In the genomic region with DNA sequence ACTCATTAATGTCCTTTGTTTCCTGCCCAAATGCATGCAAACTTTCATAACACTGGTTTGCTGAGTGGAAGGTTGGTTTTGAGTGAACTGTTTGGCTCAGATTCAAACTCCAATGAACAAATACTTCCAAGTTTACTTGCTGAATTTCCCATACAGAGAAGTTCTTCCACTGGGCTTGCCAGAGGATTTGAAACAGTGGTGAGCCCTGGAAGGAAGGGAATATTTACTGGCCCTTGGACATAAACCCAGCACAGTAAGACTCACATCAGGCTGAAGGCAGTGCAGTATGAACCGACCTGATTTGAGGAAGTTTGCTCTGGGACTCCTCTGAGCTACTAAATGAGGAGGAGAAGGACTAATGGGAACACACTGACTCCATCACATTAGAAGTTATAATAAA, we compare ENCODE assay signal across 9 cellular contexts. TPM values are rescaled to one million over a fixed set of nuclear protein-coding genes. Genes with fewer than 3 reads are reported as not detected.
DNase-seq lines count a peak whose midpoint lies in the region; ATAC-seq and TF ChIP-seq lines count a peak whose summit lies in the region.
"Had no signal": no experiment of that assay in that cellular context is flagged by ENCODE, and none has a peak within 500 bp of the region (broad histone marks: within the 10 kb centered on the region; RNA-seq: fewer than 3 reads in every experiment).

No MANE protein-coding gene starts in this region.

- DNase-seq in Right ventricle myocardium inferior (ENCODE audit: missing footprints): no peak
- DNase-seq in cardiac septum (ENCODE audit: low spot score): no peak
- DNase-seq in fibroblast of mammary gland (ENCODE audit: low read depth): peak; percentile 94
- DNase-seq in naive thymus-derived CD8-positive, alpha-beta T cell: no peak
- no peak for DNase-seq in aorta
- no peak for DNase-seq in stimulated activated naive CD4-positive, alpha-beta T cell (lab: John Stamatoyannopoulos, UW)
- no peak for DNase-seq in stimulated activated CD4-positive, alpha-beta T cell treated with anti-CD3 and anti-CD28 coated beads, Interleukin-12 subunit alpha, Interleukin-12 subunit beta, amount 100 ng/mL, for 4 hours
- DNase-seq in activated naive CD4-positive, alpha-beta T cell treated with anti-CD3 and anti-CD28 coated beads, Interleukin-2, amount 10 ng/mL, durations not matched to agents 7 days and 5 days: no peak
- DNase-seq: NCI-H524 had no signal

- no peaks in the 10 kb centered on the region for H3K36me3 ChIP-seq in aorta (ENCODE audit: control insufficient read depth in 1 of 2, insufficient read depth in 2 of 2, low read length in 1 of 2)

- 0 to 3% methylated on average over 1 of the region's 1 CpG for WGBS in aorta, 2 donors

- intact Hi-C loops in Right ventricle myocardium inferior (cut with DNase I) (loop anchor here (5.0 to 10.0 kb wide), 2 partner anchors 50 to 347 kb away; a partner anchor contains a TSS), cardiac septum (cut with DNase I) (loop anchor here (5.0 kb wide), 3 partner anchors 35 to 80 kb away; no protein-coding TSS in a partner anchor), aorta (cut with DNase I) (loop anchor here (5.0 kb wide), 2 partner anchors 40 to 120 kb away; a partner anchor contains a TSS)

- H3K4me1 ChIP-seq in aorta (ENCODE audit: control insufficient read depth in 1 of 2, insufficient read depth in 2 of 2, low read length in 2 of 2): peaks cover 5 to 6% of the 10 kb centered on the region in 2 donors

- POLR2A ChIA-PET in naive thymus-derived CD8-positive, alpha-beta T cell (lab: Charles Lee): interaction anchor here (0.6 kb wide), 1 partner anchor 298 kb away, joined by 3 read pairs; no protein-coding TSS in a partner anchor

- H3K4me3 ChIP-seq in fibroblast of mammary gland (ENCODE audit: control insufficient read depth, low read depth, low read length) (no peak overlapping the region), aorta (ENCODE audit: low read length in 2 of 2) (no peak overlapping the region)

- no peaks in the 10 kb centered on the region for H3K9me3 Mint-ChIP-seq in naive thymus-derived CD8-positive, alpha-beta T cell
- no peaks in the 10 kb centered on the region for H3K9me3 Mint-ChIP-seq in activated naive CD4-positive, alpha-beta T cell treated with anti-CD3 and anti-CD28 coated beads, Interleukin-2, amount 10 ng/mL, durations not matched to agents 7 days and 5 days

- H3K27ac ChIP-seq in aorta (ENCODE audit: low read depth in 1 of 2, low read length in 2 of 2): peak overlapping the region; percentile 64 to 100

- ATAC-seq in Right ventricle myocardium inferior (peak; percentile 18), aorta (ENCODE audit: low FRiP score) (peak; percentile 54)
- ATAC-seq in naive thymus-derived CD8-positive, alpha-beta T cell: no peak

- peak overlapping the region in 7 of 10 donors; percentile 5 to 71 (median 26) for H3K27ac Mint-ChIP-seq in naive thymus-derived CD8-positive, alpha-beta T cell
- H3K27ac Mint-ChIP-seq in activated naive CD4-positive, alpha-beta T cell treated with anti-CD3 and anti-CD28 coated beads, Interleukin-2, amount 10 ng/mL, durations not matched to agents 7 days and 5 days: no peak overlapping the region

- H3K9me3 ChIP-seq in aorta (ENCODE audit: control insufficient read depth, low read length): no peaks in the 10 kb centered on the region

- H3K4me1 Mint-ChIP-seq in naive thymus-derived CD8-positive, alpha-beta T cell: peaks cover 23 to 70% (median 65%) of the 10 kb centered on the region in 4 donors
- peaks cover 56% of the 10 kb centered on the region for H3K4me1 Mint-ChIP-seq in activated naive CD4-positive, alpha-beta T cell treated with anti-CD3 and anti-CD28 coated beads, Interleukin-2, amount 10 ng/mL, durations not matched to agents 7 days and 5 days

- no peak overlapping the region for H3K4me3 Mint-ChIP-seq in naive thymus-derived CD8-positive, alpha-beta T cell
- H3K4me3 Mint-ChIP-seq in activated naive CD4-positive, alpha-beta T cell treated with anti-CD3 and anti-CD28 coated beads, Interleukin-2, amount 10 ng/mL, durations not matched to agents 7 days and 5 days: no peak overlapping the region

- CTCF ChIA-PET in activated naive CD4-positive, alpha-beta T cell treated with anti-CD3 and anti-CD28 coated beads, Interleukin-2, amount 10 ng/mL, durations not matched to agents 7 days and 5 days (lab: Charles Lee): no interaction called here

- peaks cover 0 to 24% (median 0%) of the 10 kb centered on the region in 3 donors for H3K36me3 Mint-ChIP-seq in naive thymus-derived CD8-positive, alpha-beta T cell
- peaks cover 16% of the 10 kb centered on the region for H3K36me3 Mint-ChIP-seq in activated naive CD4-positive, alpha-beta T cell treated with anti-CD3 and anti-CD28 coated beads, Interleukin-2, amount 10 ng/mL, durations not matched to agents 7 days and 5 days

- no peak for TF ChIP-seq CTCF in fibroblast of mammary gland (conservative IDR thresholded peaks at IDR 0.05; ENCODE audit: control insufficient read depth, insufficient read depth, low read depth, low read length)

- H3K27me3 ChIP-seq in aorta (ENCODE audit: control insufficient read depth in 1 of 2, insufficient read depth in 2 of 2, low read length in 1 of 2): no peaks in the 10 kb centered on the region

- H3K27me3 Mint-ChIP-seq in naive thymus-derived CD8-positive, alpha-beta T cell: no peaks in the 10 kb centered on the region
- H3K27me3 Mint-ChIP-seq in activated naive CD4-positive, alpha-beta T cell treated with anti-CD3 and anti-CD28 coated beads, Interleukin-2, amount 10 ng/mL, durations not matched to agents 7 days and 5 days: no peaks in the 10 kb centered on the region

RNA-seq across cellular contexts. Expression of a gene that starts 3.8 kb away (rescaled TPM):
- total RNA-seq in Right ventricle myocardium inferior (11.0 TPM), cardiac septum (6.5 TPM), aorta (10 to 100 TPM; 24.7 to 39.0 TPM)
- total RNA-seq in naive thymus-derived CD8-positive, alpha-beta T cell: 10 to 100 TPM; 16.4 to 17.1 TPM
- 10 to 100 TPM in 2 of 3 donors, 1 to 10 TPM in 1; 9.4 to 20.1 (median 17.0) TPM for polyA plus RNA-seq in naive thymus-derived CD8-positive, alpha-beta T cell
- polyA plus RNA-seq in aorta: 10 to 100 TPM; 12.0 to 12.2 TPM

Comparison
In these comparisons a context has a peak if more than half of its experiments do, and no peak if none do; other contexts are left out.
1. ATAC-seq: peak in Right ventricle myocardium inferior (single experiment) and aorta (single experiment); none in naive thymus-derived CD8-positive, alpha-beta T cell (0 of 2).